Comparison of ENCODE assay signal across 26 cellular contexts in the genomic region with DNA sequence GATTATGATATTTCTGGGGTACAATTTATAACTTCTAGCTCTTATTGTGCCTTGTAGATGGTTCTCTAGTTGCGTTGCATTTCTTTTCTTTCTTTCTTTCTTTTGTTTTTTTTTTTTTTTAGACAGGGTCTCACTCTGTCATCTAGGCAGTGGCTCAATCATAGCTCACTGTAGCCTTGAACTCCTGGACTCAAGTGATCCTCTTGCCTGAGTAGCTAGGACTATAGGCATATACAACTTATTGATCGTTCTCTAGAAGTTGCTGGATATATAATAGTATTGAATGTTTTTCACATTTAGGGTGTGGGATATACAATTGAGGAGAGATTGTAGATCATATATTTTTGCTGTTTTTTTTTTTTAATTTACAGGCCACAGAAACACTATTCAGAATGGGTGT.
"Had no signal": no experiment of that assay in that cellular context is flagged by ENCODE, and none has a peak within 500 bp of the region (broad histone marks: within the 10 kb centered on the region; RNA-seq: fewer than 3 reads in every experiment).

No MANE protein-coding gene starts in this region.

- ATAC-seq: effector memory CD8-positive, alpha-beta T cell; esophagus mucosa; foreskin keratinocyte; gastrocnemius medialis; gastroesophageal sphincter; heart left ventricle; heart right ventricle had no signal

- H3K27ac ChIP-seq: colonic mucosa, coronary artery, dorsolateral prefrontal cortex, epithelial cell of prostate, esophagus muscularis mucosa, esophagus squamous epithelium, foreskin keratinocyte, gastrocnemius medialis, gastroesophageal sphincter, heart left ventricle, heart right ventricle had no signal

- H3K36me3 ChIP-seq: colonic mucosa, esophagus muscularis mucosa, esophagus squamous epithelium, gastrocnemius medialis, gastroesophageal sphincter, heart left ventricle, heart right ventricle had no signal

- H3K9me3 Mint-ChIP-seq: dendritic cell treated with granulocyte-macrophage colony-stimulating factor and Interleukin-4, amounts not matched to agents 40 ng/mL and 50 ng/mL, for 4 days; effector memory CD8-positive, alpha-beta T cell had no signal

- DNase-seq: colonic mucosa; cortex of kidney; dermis blood vessel endothelial cell; dorsolateral prefrontal cortex; effector CD4-positive, alpha-beta T cell; effector CD8-positive, alpha-beta T cell; effector memory CD4-positive, alpha-beta T cell; effector memory CD8-positive, alpha-beta T cell; erythroblast; esophagus squamous epithelium; foreskin fibroblast; foreskin keratinocyte; foreskin melanocyte; gastrocnemius medialis; glutamatergic neuron; head of caudate nucleus; heart left ventricle; heart right ventricle had no signal

- H3K27me3 ChIP-seq: colonic mucosa, dorsolateral prefrontal cortex, esophagus muscularis mucosa, esophagus squamous epithelium, foreskin keratinocyte, gastrocnemius medialis, gastroesophageal sphincter, heart left ventricle, heart right ventricle had no signal

- H3K4me1 ChIP-seq: colonic mucosa, esophagus squamous epithelium, foreskin keratinocyte, gastroesophageal sphincter had no signal

- H3K9me3 ChIP-seq: colonic mucosa, esophagus muscularis mucosa, esophagus squamous epithelium, gastrocnemius medialis, gastroesophageal sphincter, heart left ventricle, heart right ventricle had no signal

- H3K4me3 Mint-ChIP-seq: dendritic cell treated with granulocyte-macrophage colony-stimulating factor and Interleukin-4, amounts not matched to agents 40 ng/mL and 50 ng/mL, for 4 days; effector memory CD8-positive, alpha-beta T cell had no signal

- H3K27me3 Mint-ChIP-seq: dendritic cell treated with granulocyte-macrophage colony-stimulating factor and Interleukin-4, amounts not matched to agents 40 ng/mL and 50 ng/mL, for 4 days; effector memory CD8-positive, alpha-beta T cell had no signal

- H3K4me3 ChIP-seq: colonic mucosa, coronary artery, dorsolateral prefrontal cortex, esophagus muscularis mucosa, esophagus squamous epithelium, gastrocnemius medialis, gastroesophageal sphincter, heart left ventricle, heart right ventricle had no signal

- FAIRE-seq: endometrium, frontal cortex had no signal
